In the genomic region with DNA sequence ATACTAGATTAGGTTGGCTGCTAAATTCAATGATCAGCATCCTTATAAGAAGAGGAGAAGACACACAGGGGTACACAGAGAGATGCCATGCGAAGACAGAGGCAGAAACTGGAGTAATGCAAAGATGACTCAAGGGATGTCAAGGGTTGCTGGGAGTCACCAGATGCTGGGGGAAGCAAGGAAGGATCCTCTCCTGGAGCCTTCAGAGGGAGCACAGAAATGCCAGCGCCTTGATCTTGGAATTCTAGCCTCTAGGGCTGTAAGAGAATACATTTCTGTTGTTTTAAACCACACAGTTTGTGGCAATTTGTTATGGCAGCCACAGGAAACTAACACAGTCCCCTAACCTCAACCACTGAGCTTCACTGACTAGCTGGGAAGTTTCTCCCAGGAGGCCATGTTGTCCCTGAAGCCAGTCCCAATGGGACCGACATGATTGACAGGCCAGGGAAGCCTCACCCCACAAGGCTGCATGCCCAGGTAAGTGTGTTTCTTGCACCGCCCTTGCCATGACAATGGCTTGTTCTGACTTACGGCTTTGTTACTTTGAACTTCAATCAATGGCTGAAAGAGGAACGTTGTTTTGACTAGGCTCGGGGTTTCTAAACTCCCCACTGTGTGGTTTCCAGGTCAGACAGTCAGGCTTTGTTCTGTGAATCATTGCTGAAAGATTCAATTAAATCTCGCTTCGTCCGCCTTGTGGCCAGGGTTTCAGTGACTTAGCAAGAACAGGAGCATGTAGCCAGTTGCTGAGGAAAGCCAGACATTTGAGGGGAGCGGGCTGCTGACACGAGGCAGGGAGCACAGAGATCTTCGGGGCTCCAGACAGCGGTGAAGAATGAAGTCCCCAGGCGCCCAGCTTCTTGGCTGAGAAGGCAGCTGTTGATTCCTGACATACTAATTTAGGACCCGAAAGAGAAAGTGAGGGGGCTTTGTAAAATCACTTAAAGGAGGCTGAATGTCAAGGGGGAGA, we compare ENCODE assay signal across 8 cellular contexts.
DNase-seq lines count a peak whose midpoint lies in the region; ATAC-seq and TF ChIP-seq lines count a peak whose summit lies in the region.

No MANE protein-coding gene starts in this region.

- H3K27me3 ChIP-seq in PC-3 (ENCODE audit: low read length) (no peaks in the 10 kb centered on the region), PC-9 (ENCODE audit: insufficient read depth, low read depth) (no peaks in the 10 kb centered on the region)

- H3K9me3 Mint-ChIP-seq in activated naive CD4-positive, alpha-beta T cell treated with anti-CD3 and anti-CD28 coated beads, Interleukin-2, amount 50 U/mL, for 72 hours: no peaks in the 10 kb centered on the region
- H3K9me3 Mint-ChIP-seq in naive thymus-derived CD8-positive, alpha-beta T cell: no peaks in the 10 kb centered on the region
- peaks cover 1% of the 10 kb centered on the region for H3K9me3 Mint-ChIP-seq in glutamatergic neuron (ENCODE audit: unreplicated experiment)

- peaks cover 8% of the 10 kb centered on the region for H3K36me3 ChIP-seq in PC-3 (ENCODE audit: low read depth, low read length)
- peaks cover 18% of the 10 kb centered on the region for H3K36me3 ChIP-seq in PC-9 (ENCODE audit: low read depth)

- H4K20me1 ChIP-seq in PC-3 (ENCODE audit: low read length) (no peaks in the 10 kb centered on the region), PC-9 (ENCODE audit: insufficient read depth) (no peaks in the 10 kb centered on the region; the same call in 1 of the 2 replicates)

- H3K79me2 ChIP-seq in PC-3 (ENCODE audit: low read length): peaks cover 13% of the 10 kb centered on the region
- peaks cover 37% of the 10 kb centered on the region for H3K79me2 ChIP-seq in PC-9 (ENCODE audit: low read depth)

- no peak for TF ChIP-seq CTCF in GM12864 (IDR thresholded peaks at IDR 0.05; ENCODE audit: low read depth, low read length, missing control alignments)
- TF ChIP-seq CTCF in HFF-Myc (IDR thresholded peaks at IDR 0.05; ENCODE audit: low read depth, low read length, missing control alignments): peak; percentile 3
- TF ChIP-seq CTCF in PC-3 (conservative IDR thresholded peaks at IDR 0.05; ENCODE audit: low read depth, low read length): 0 out of 2 replicates have a peak, but pooled peaks have one; percentile 10
- no peak for TF ChIP-seq CTCF in PC-9 (conservative IDR thresholded peaks at IDR 0.05)
- no peak for TF ChIP-seq CTCF in glutamatergic neuron (IDR thresholded peaks at IDR 0.05; ENCODE audit: partially characterized antibody, unreplicated experiment)

- ATAC-seq in PC-3: no peak
- peak; percentile 61 to 72 for ATAC-seq in activated naive CD4-positive, alpha-beta T cell treated with anti-CD3 and anti-CD28 coated beads, Interleukin-2, amount 50 U/mL, for 72 hours
- peak; percentile 80 to 82 for ATAC-seq in naive thymus-derived CD8-positive, alpha-beta T cell

- H3K9me3 ChIP-seq in PC-3 (ENCODE audit: low read length) (no peaks in the 10 kb centered on the region), PC-9 (ENCODE audit: insufficient read depth, low read depth) (no peaks in the 10 kb centered on the region)

- H3K4me1 ChIP-seq in PC-3 (ENCODE audit: insufficient read depth, low read length) (peaks cover 36% of the 10 kb centered on the region), PC-9 (replicated peaks; ENCODE audit: insufficient read depth) (peaks cover 28% of the 10 kb centered on the region)

- intact Hi-C loops in PC-3 (cut with micrococcal nuclease) (no loop called here), PC-9 (cut with micrococcal nuclease; ENCODE audit: unreplicated experiment) (no loop called here)

- BruUV-seq in PC-3 (replicated peaks; lab: Mats Ljungman, UMichigan) (no TSS peak), PC-9 (replicated peaks; lab: Mats Ljungman, UMichigan) (no TSS peak)

- DNase-seq in GM12864 (ENCODE audit: low read depth): peak; percentile 50
- no peak for DNase-seq in HFF-Myc (ENCODE audit: extremely low read depth, low read depth)
- DNase-seq in PC-3: peak; percentile 62
- DNase-seq in activated naive CD4-positive, alpha-beta T cell treated with anti-CD3 and anti-CD28 coated beads, Interleukin-2, amount 50 U/mL, for 72 hours (ENCODE audit: low spot score in 2 of 2): peak; percentile 72 to 88
- DNase-seq in naive thymus-derived CD8-positive, alpha-beta T cell: peak; percentile 13 to 79 (median 64)
- no peak for DNase-seq in PC-9
- DNase-seq in glutamatergic neuron: no peak
- DNase-seq in NCI-H128 (lab: John Stamatoyannopoulos, UW; ENCODE audit: unreplicated experiment): no peak

- H3K27ac Mint-ChIP-seq in activated naive CD4-positive, alpha-beta T cell treated with anti-CD3 and anti-CD28 coated beads, Interleukin-2, amount 50 U/mL, for 72 hours: peak overlapping the region; percentile 90 to 97
- H3K27ac Mint-ChIP-seq in naive thymus-derived CD8-positive, alpha-beta T cell: peak overlapping the region; percentile 84 to 99 (median 96)
- no peak overlapping the region for H3K27ac Mint-ChIP-seq in glutamatergic neuron (ENCODE audit: unreplicated experiment)

- H3F3A ChIP-seq in PC-3 (ENCODE audit: low read length, unreplicated experiment) (peaks cover 16% of the 10 kb centered on the region), PC-9 (ENCODE audit: insufficient read depth, low read depth) (peaks cover 15% of the 10 kb centered on the region)

- H2AFZ ChIP-seq in PC-3 (ENCODE audit: low read length) (no peak overlapping the region), PC-9 (no peak overlapping the region)

- peaks cover 2 to 16% of the 10 kb centered on the region in 2 donors for H3K36me3 Mint-ChIP-seq in activated naive CD4-positive, alpha-beta T cell treated with anti-CD3 and anti-CD28 coated beads, Interleukin-2, amount 50 U/mL, for 72 hours
- peaks cover 0 to 13% (median 2%) of the 10 kb centered on the region in 3 donors for H3K36me3 Mint-ChIP-seq in naive thymus-derived CD8-positive, alpha-beta T cell
- H3K36me3 Mint-ChIP-seq in glutamatergic neuron (ENCODE audit: unreplicated experiment): no peaks in the 10 kb centered on the region

- H3K4me2 ChIP-seq in PC-3 (ENCODE audit: low read length): no peak overlapping the region
- no peak overlapping the region for H3K4me2 ChIP-seq in PC-9

- POLR2A ChIA-PET in PC-3 (lab: Charles Lee; ENCODE audit: unreplicated experiment) (no interaction called here), PC-9 (lab: Charles Lee; ENCODE audit: unreplicated experiment) (no interaction called here)
- POLR2A ChIA-PET in naive thymus-derived CD8-positive, alpha-beta T cell (lab: Charles Lee): interaction anchor here (0.6 to 1.9 kb wide), 10 partner anchors 12 to 61 kb away, joined by 3 to 8 read pairs (median 4); no protein-coding TSS in a partner anchor

- CTCF ChIA-PET in PC-3 (lab: Charles Lee) (no interaction called here), PC-9 (lab: Charles Lee) (no interaction called here)

- no peaks in the 10 kb centered on the region for H3K9me2 ChIP-seq in PC-3 (replicated peaks; ENCODE audit: low read length)
- no peaks in the 10 kb centered on the region for H3K9me2 ChIP-seq in PC-9 (ENCODE audit: insufficient read depth)

- H3K27ac ChIP-seq in PC-3 (ENCODE audit: low read length): no peak overlapping the region
- no peak overlapping the region for H3K27ac ChIP-seq in PC-9

- H3K4me3 Mint-ChIP-seq in naive thymus-derived CD8-positive, alpha-beta T cell: peak overlapping the region; percentile 69 to 88 (median 84)
- H3K4me3 Mint-ChIP-seq in glutamatergic neuron (ENCODE audit: unreplicated experiment): no peak overlapping the region

- no peaks in the 10 kb centered on the region for H3K27me3 Mint-ChIP-seq in naive thymus-derived CD8-positive, alpha-beta T cell
- H3K27me3 Mint-ChIP-seq in glutamatergic neuron (ENCODE audit: unreplicated experiment): no peaks in the 10 kb centered on the region

- H3K4me3 ChIP-seq in GM12864 (ENCODE audit: low read depth, low read length): no peak overlapping the region; the same call in none of the 2 replicates
- no peak overlapping the region for H3K4me3 ChIP-seq in HFF-Myc (replicated peaks; ENCODE audit: low read depth, low read length)
- H3K4me3 ChIP-seq in PC-3 (ENCODE audit: low read length): no peak overlapping the region
- no peak overlapping the region for H3K4me3 ChIP-seq in PC-9

- H3K9ac ChIP-seq in PC-3 (ENCODE audit: low read length): no peak overlapping the region

- H3K4me1 Mint-ChIP-seq in naive thymus-derived CD8-positive, alpha-beta T cell: peaks cover 64 to 95% (median 93%) of the 10 kb centered on the region in 4 donors
- H3K4me1 Mint-ChIP-seq in glutamatergic neuron (ENCODE audit: low read depth, unreplicated experiment): peaks cover 5% of the 10 kb centered on the region

Comparison
In these comparisons a context has a peak if more than half of its experiments do, and no peak if none do; other contexts are left out.
1. DNase-seq: peak in GM12864 (single experiment), PC-3 (single experiment), activated naive CD4-positive, alpha-beta T cell treated with anti-CD3 and anti-CD28 coated beads, Interleukin-2, amount 50 U/mL, for 72 hours (2 of 2) and naive thymus-derived CD8-positive, alpha-beta T cell (10 of 10); none in HFF-Myc (single experiment), PC-9 (0 of 2), glutamatergic neuron (single experiment) and NCI-H128 (single experiment).
2. CTCF ChIP-seq: peak in HFF-Myc (single experiment) and PC-3 (single experiment); none in GM12864 (single experiment), PC-9 (single experiment) and glutamatergic neuron (single experiment).